Comparison of ENCODE assay signal across 1 cellular context in genomic region chr1:117076648-117077047, GRCh38.
TF ChIP-seq lines count a peak whose summit lies in the region.

No MANE protein-coding gene starts in this region.

TF ChIP-seq in IMR-90, 13 proteins besides CTCF, POLR2A, EP300 and RAD21:
- TF ChIP-seq ELK1 (IDR thresholded peaks at IDR 0.05; ENCODE audit: borderline replicate concordance, low read depth, low read length), result no peak
- no peak for TF ChIP-seq RFX5 (IDR thresholded peaks at IDR 0.05; ENCODE audit: low read depth, low read length)
- no peak for TF ChIP-seq MAZ (IDR thresholded peaks at IDR 0.05; ENCODE audit: borderline replicate concordance, low read depth, low read length)
- TF ChIP-seq USF2 (IDR thresholded peaks at IDR 0.05; ENCODE audit: low read depth, low read length), result no peak
- TF ChIP-seq FOS (IDR thresholded peaks at IDR 0.05; ENCODE audit: low read depth, low read length), result no peak
- TF ChIP-seq CHD1 (IDR thresholded peaks at IDR 0.05; ENCODE audit: low read depth, low read length), result no peak
